In genomic region chr14:68724914-68725313, GRCh38 we compare ENCODE assay signal across 30 cellular contexts.
"Had no signal": no experiment of that assay in that cellular context is flagged by ENCODE, and none has a peak within 500 bp of the region (broad histone marks: within the 10 kb centered on the region; RNA-seq: fewer than 3 reads in every experiment).

No MANE protein-coding gene starts in this region.

- H3K36me3 Mint-ChIP-seq: natural killer cell treated with Interleukin-12 subunit alpha and Interleukin-12 subunit beta and Interleukin-15 and Interleukin-18, amount 100 ng/mL, for 72 hours; neural progenitor cell; stimulated activated effector memory CD8-positive, alpha-beta T cell treated with anti-CD3 and anti-CD28 coated beads, Interleukin-12 subunit alpha, Interleukin-12 subunit beta, amount 100 ng/mL, for 72 hours had no signal

- H3K9me3 ChIP-seq: neutrophil, suprapubic skin, thoracic aorta, tibial artery, upper lobe of right lung had no signal

- ATAC-seq: left cardiac atrium; left lung; naive thymus-derived CD4-positive, alpha-beta T cell; natural killer cell treated with Interleukin-12 subunit alpha and Interleukin-12 subunit beta and Interleukin-15 and Interleukin-18, amount 100 ng/mL, for 72 hours; sciatic nerve; stimulated activated effector memory CD8-positive, alpha-beta T cell treated with anti-CD3 and anti-CD28 coated beads, Interleukin-12 subunit alpha, Interleukin-12 subunit beta, amount 100 ng/mL, for 72 hours; upper lobe of right lung had no signal

- H3K9me3 Mint-ChIP-seq: natural killer cell treated with Interleukin-12 subunit alpha and Interleukin-12 subunit beta and Interleukin-15 and Interleukin-18, amount 100 ng/mL, for 72 hours; stimulated activated effector memory CD8-positive, alpha-beta T cell treated with anti-CD3 and anti-CD28 coated beads, Interleukin-12 subunit alpha, Interleukin-12 subunit beta, amount 100 ng/mL, for 72 hours had no signal

- H3K27ac ChIP-seq: left lung, neural progenitor cell, neutrophil, parathyroid adenoma, right atrium auricular region, skin epidermis, suprapubic skin, thoracic aorta, tibial artery, upper lobe of right lung had no signal

- H3K4me1 ChIP-seq: parathyroid adenoma, tibial artery, upper lobe of right lung had no signal

- H3K27me3 Mint-ChIP-seq: naive thymus-derived CD4-positive, alpha-beta T cell; progenitor cell of endocrine pancreas; stimulated activated naive CD8-positive, alpha-beta T cell treated with anti-CD3 and anti-CD28 coated beads, Interleukin-15, Interleukin-2, amounts not matched to agents 100 ng/mL and 50 ng/mL, for 24 hours had no signal

- H3K27me3 ChIP-seq: left lung, neural progenitor cell, right atrium auricular region, suprapubic skin, tibial artery, upper lobe of right lung had no signal

- DNase-seq: head of caudate nucleus; hippocampal formation; kidney glomerular epithelial cell; left cardiac atrium; left lung; mesendoderm; midbrain; mucosa of descending colon; naive thymus-derived CD4-positive, alpha-beta T cell; occipital lobe; stimulated activated CD4-positive, alpha-beta T cell treated with anti-CD3 and anti-CD28 coated beads, Interleukin-12 subunit alpha, Interleukin-12 subunit beta, amount 100 ng/mL, for 4 hours; stimulated activated CD4-positive, alpha-beta T cell treated with anti-CD3 and anti-CD28 coated beads, Interleukin-15, amount 100 ng/mL, for 24 hours; stimulated activated CD4-positive, alpha-beta T cell treated with anti-CD3 and anti-CD28 coated beads, Interleukin-4, amount 100 ng/mL, for 24 hours; stimulated activated naive CD4-positive, alpha-beta T cell; tibial artery; trophoblast cell; upper lobe of right lung had no signal

- H3K4me3 Mint-ChIP-seq: naive thymus-derived CD4-positive, alpha-beta T cell; natural killer cell treated with Interleukin-12 subunit alpha and Interleukin-12 subunit beta and Interleukin-15 and Interleukin-18, amount 100 ng/mL, for 72 hours; neural progenitor cell; stimulated activated effector memory CD8-positive, alpha-beta T cell treated with anti-CD3 and anti-CD28 coated beads, Interleukin-12 subunit alpha, Interleukin-12 subunit beta, amount 100 ng/mL, for 72 hours; stimulated activated naive CD8-positive, alpha-beta T cell treated with anti-CD3 and anti-CD28 coated beads, Interleukin-15, Interleukin-2, amounts not matched to agents 100 ng/mL and 50 ng/mL, for 24 hours had no signal

- H3K4me3 ChIP-seq: left lung, lung, mucosa of descending colon, neural progenitor cell, right atrium auricular region, skin epidermis, suprapubic skin, thoracic aorta, tibial artery, upper lobe of right lung had no signal

- H3K27ac Mint-ChIP-seq: naive thymus-derived CD4-positive, alpha-beta T cell; natural killer cell treated with Interleukin-12 subunit alpha and Interleukin-12 subunit beta and Interleukin-15 and Interleukin-18, amount 100 ng/mL, for 72 hours; neural progenitor cell; progenitor cell of endocrine pancreas; stimulated activated effector memory CD8-positive, alpha-beta T cell treated with anti-CD3 and anti-CD28 coated beads, Interleukin-12 subunit alpha, Interleukin-12 subunit beta, amount 100 ng/mL, for 72 hours; stimulated activated naive CD8-positive, alpha-beta T cell treated with anti-CD3 and anti-CD28 coated beads, Interleukin-15, Interleukin-2, amounts not matched to agents 100 ng/mL and 50 ng/mL, for 24 hours had no signal

- H3K36me3 ChIP-seq: left lung, neural progenitor cell, neutrophil, right atrium auricular region, suprapubic skin, thoracic aorta, tibial artery, upper lobe of right lung had no signal
